Comparison of ENCODE assay signal across 8 cellular contexts in genomic region chr7:15326044-15326644, GRCh38.
A peak's percentile ranks its signal among the peaks of the same experiment; 100 is the strongest.
DNase-seq lines count a peak whose midpoint lies in the region; ATAC-seq and TF ChIP-seq lines count a peak whose summit lies in the region.

No MANE protein-coding gene starts in this region.

- BruUV-seq in Panc1 (replicated peaks; lab: Mats Ljungman, UMichigan) = no TSS peak

- H3K27me3 ChIP-seq in Panc1 (ENCODE audit: control insufficient read depth, insufficient read depth, low read length) = no peaks in the 10 kb centered on the region
- no peaks in the 10 kb centered on the region for H3K27me3 ChIP-seq in foreskin keratinocyte

- H3K4me3 Mint-ChIP-seq in T-cell = no peak overlapping the region

- intact Hi-C loops in Panc1 (cut with micrococcal nuclease; ENCODE audit: unreplicated experiment) = loop anchor here (2.0 to 5.0 kb wide), 2 partner anchors 396 to 745 kb away; no protein-coding TSS in a partner anchor

- POLR2A ChIA-PET in Panc1 (lab: Charles Lee) (no interaction called here), T-cell (lab: Charles Lee) (no interaction called here)

- H3K27ac ChIP-seq in Panc1 (ENCODE audit: low read length) (no peak overlapping the region), foreskin keratinocyte (no peak overlapping the region)

- DNase-seq in AG09319 (ENCODE audit: extremely low read depth, low read depth) = no peak
- peak; percentile 56 for DNase-seq in HCEC 1CT
- DNase-seq in Panc1 (ENCODE audit: low read depth, low spot score) = peak; percentile 25
- DNase-seq in foreskin keratinocyte = peak in 1 of 2 donors; percentile 16
- DNase-seq in T-cell = no peak
- DNase-seq in effector CD4-positive, alpha-beta T cell = no peak
- DNase-seq in middle frontal gyrus (ENCODE audit: extremely low spot score, low spot score) = no peak

- H3K4me1 ChIP-seq in Panc1 (ENCODE audit: control insufficient read depth, insufficient read depth, low read length) (no peaks in the 10 kb centered on the region), foreskin keratinocyte (no peaks in the 10 kb centered on the region)

- no peaks in the 10 kb centered on the region for H3K27me3 Mint-ChIP-seq in T-cell

- H3K36me3 Mint-ChIP-seq in T-cell = no peaks in the 10 kb centered on the region

- TF ChIP-seq CTCF in AG09319 (IDR thresholded peaks at IDR 0.05; ENCODE audit: low read depth, low read length) (peak; percentile 53), Panc1 (IDR thresholded peaks at IDR 0.05) (peak; percentile 67; the same call in 1 of the 2 replicates), foreskin keratinocyte (conservative IDR thresholded peaks at IDR 0.05) (peak; percentile 72)

- CTCF ChIA-PET in Panc1 (lab: Charles Lee) = no interaction called here
- CTCF ChIA-PET in T-cell (lab: Charles Lee) = no interaction called here

- ATAC-seq in Panc1 (no peak), foreskin keratinocyte (no peak), HG03469 (IDR thresholded peaks at IDR 0.05; ENCODE audit: unreplicated experiment) (no peak), T-cell (replicated peaks in 1 of 4) (no peak)

- H3K27ac Mint-ChIP-seq in T-cell = no peak overlapping the region

- H3K36me3 ChIP-seq in Panc1 (ENCODE audit: control insufficient read depth, insufficient read depth, low read length) = no peaks in the 10 kb centered on the region

- H3K4me1 Mint-ChIP-seq in T-cell = no peaks in the 10 kb centered on the region

- H3K9me3 Mint-ChIP-seq in T-cell = no peaks in the 10 kb centered on the region

- in situ Hi-C loops in Panc1 (cut with HindIII; ENCODE audit: low pct_unique_long_range_greater_than_20kb, low sequenced_read_pairs) = no loop called here

- peaks cover 2% of the 10 kb centered on the region; the same call in 1 of the 2 replicates for H3K9me3 ChIP-seq in Panc1 (ENCODE audit: control insufficient read depth, insufficient read depth, low read depth, low read length)

- H3K4me3 ChIP-seq in Panc1 (ENCODE audit: low read depth in 2 of 2, low read length in 2 of 2) = no peak overlapping the region

Comparison
In these comparisons a context has a peak if more than half of its experiments do, and no peak if none do; other contexts are left out.
1. DNase-seq: peak in HCEC 1CT (single experiment) and Panc1 (single experiment); none in AG09319 (single experiment), T-cell (0 of 34), effector CD4-positive, alpha-beta T cell (single experiment) and middle frontal gyrus (single experiment).
2. Peak in every context shown above with its lines, with median percentiles within 50 percentile points of each other: CTCF ChIP-seq.